8 cellular contexts compared by ENCODE assay signal in the genomic region with DNA sequence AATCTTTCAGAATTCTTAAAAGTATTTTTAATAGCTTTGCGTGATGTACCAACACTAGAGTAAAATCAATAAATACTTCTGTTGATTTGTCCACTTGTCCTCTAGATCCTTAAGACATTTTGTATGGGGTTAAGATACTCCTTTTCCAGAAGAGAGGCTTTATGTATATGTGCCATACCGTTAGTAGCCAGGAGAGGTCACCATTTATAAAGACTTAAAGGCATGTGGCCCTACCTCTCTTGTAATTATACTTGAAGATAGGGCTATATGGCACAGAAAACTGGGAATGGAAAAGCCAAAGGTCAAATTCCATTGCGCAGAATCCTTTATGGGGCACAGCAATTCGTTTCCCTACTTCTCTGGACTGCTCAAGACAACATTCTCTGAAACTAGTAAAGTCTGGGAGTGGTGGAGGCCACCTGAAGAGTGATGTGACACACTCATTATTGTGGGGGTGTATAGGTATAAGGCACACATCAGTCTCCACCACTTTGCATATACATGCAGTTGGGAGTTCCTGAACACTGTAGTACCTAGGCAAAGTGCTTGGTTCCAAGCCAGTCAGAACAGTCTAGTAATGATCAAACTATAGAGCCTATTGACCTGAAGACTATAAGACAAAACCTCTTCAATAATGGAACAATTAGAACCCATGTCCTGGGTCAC.
DNase-seq lines count a peak whose midpoint lies in the region; ATAC-seq and TF ChIP-seq lines count a peak whose summit lies in the region.

No MANE protein-coding gene starts in this region.

- intact Hi-C loops in naive thymus-derived CD4-positive, alpha-beta T cell (cut with micrococcal nuclease): loop anchor here (1.0 to 10.0 kb wide), 6 partner anchors 260 to 1167 kb away; partner anchors contain the start of gene MAN2A1 (in 2 of the 2)
- intact Hi-C loops in posterior vena cava (cut with DNase I): no loop called here

- H3K27me3 Mint-ChIP-seq in activated CD8-positive, alpha-beta memory T cell treated with anti-CD3 and anti-CD28 coated beads, Interleukin-2, amount 10 ng/mL, durations not matched to agents 7 days and 5 days: peaks cover 9% of the 10 kb centered on the region
- peaks cover 0 to 21% (median 13%) of the 10 kb centered on the region in 5 donors for H3K27me3 Mint-ChIP-seq in naive thymus-derived CD4-positive, alpha-beta T cell

- DNase-seq in activated CD8-positive, alpha-beta memory T cell treated with anti-CD3 and anti-CD28 coated beads, Interleukin-2, amount 10 ng/mL, durations not matched to agents 7 days and 5 days: no peak
- no peak for DNase-seq in activated CD8-positive, alpha-beta memory T cell treated with anti-CD3 and anti-CD28 coated beads, Interleukin-2, amount 50 U/mL, for 48 hours
- peak; percentile 66 for DNase-seq in Jurkat, Clone E6-1 (ENCODE audit: low read depth, low spot score)
- no peak for DNase-seq in RWPE2 (ENCODE audit: low spot score)
- DNase-seq in epithelial cell of esophagus (ENCODE audit: low read depth): peak; percentile 69
- DNase-seq in naive thymus-derived CD4-positive, alpha-beta T cell: peak in 5 of 9 donors; percentile 4 to 29 (median 16)
- DNase-seq in posterior vena cava (ENCODE audit: low spot score): no peak

- no peak overlapping the region for H3K4me3 Mint-ChIP-seq in activated CD8-positive, alpha-beta memory T cell treated with anti-CD3 and anti-CD28 coated beads, Interleukin-2, amount 10 ng/mL, durations not matched to agents 7 days and 5 days
- H3K4me3 Mint-ChIP-seq in naive thymus-derived CD4-positive, alpha-beta T cell: no peak overlapping the region

- H3K27ac Mint-ChIP-seq in activated CD8-positive, alpha-beta memory T cell treated with anti-CD3 and anti-CD28 coated beads, Interleukin-2, amount 10 ng/mL, durations not matched to agents 7 days and 5 days: no peak overlapping the region
- H3K27ac Mint-ChIP-seq in naive thymus-derived CD4-positive, alpha-beta T cell: no peak overlapping the region

- TF ChIP-seq CTCF in RWPE2 (IDR thresholded peaks at IDR 0.05; ENCODE audit: poor library complexity, severe bottlenecking) (peak; percentile 88), epithelial cell of esophagus (IDR thresholded peaks at IDR 0.05; ENCODE audit: insufficient read depth, low read depth, low read length, missing control alignments) (peak; percentile 72)

- POLR2A ChIA-PET in naive thymus-derived CD4-positive, alpha-beta T cell (lab: Charles Lee): no interaction called here

- ATAC-seq in activated CD8-positive, alpha-beta memory T cell treated with anti-CD3 and anti-CD28 coated beads, Interleukin-2, amount 10 ng/mL, durations not matched to agents 7 days and 5 days: peak; percentile 64
- peak; percentile 48 for ATAC-seq in GM21786 (IDR thresholded peaks at IDR 0.05; ENCODE audit: unreplicated experiment)
- ATAC-seq in RWPE2 (ENCODE audit: low read depth): peak; percentile 90
- ATAC-seq in naive thymus-derived CD4-positive, alpha-beta T cell: peak; percentile 73

- CTCF ChIA-PET in activated CD8-positive, alpha-beta memory T cell treated with anti-CD3 and anti-CD28 coated beads, Interleukin-2, amount 10 ng/mL, durations not matched to agents 7 days and 5 days (lab: Charles Lee): no interaction called here
- CTCF ChIA-PET in naive thymus-derived CD4-positive, alpha-beta T cell (lab: Charles Lee): no interaction called here

- peaks cover 6% of the 10 kb centered on the region for H3K9me3 Mint-ChIP-seq in activated CD8-positive, alpha-beta memory T cell treated with anti-CD3 and anti-CD28 coated beads, Interleukin-2, amount 10 ng/mL, durations not matched to agents 7 days and 5 days (ENCODE audit: low read depth)
- peaks cover under 1 to 10% (median 7%) of the 10 kb centered on the region in 11 donors for H3K9me3 Mint-ChIP-seq in naive thymus-derived CD4-positive, alpha-beta T cell

- peaks cover 2% of the 10 kb centered on the region for H3K36me3 Mint-ChIP-seq in activated CD8-positive, alpha-beta memory T cell treated with anti-CD3 and anti-CD28 coated beads, Interleukin-2, amount 10 ng/mL, durations not matched to agents 7 days and 5 days
- H3K36me3 Mint-ChIP-seq in naive thymus-derived CD4-positive, alpha-beta T cell: peaks cover 0 to 11% (median 0%) of the 10 kb centered on the region in 5 donors

- no peaks in the 10 kb centered on the region for H3K4me1 ChIP-seq in RWPE2 (ENCODE audit: insufficient read depth, poor library complexity, severe bottlenecking)
- H3K4me1 ChIP-seq in naive thymus-derived CD4-positive, alpha-beta T cell (ENCODE audit: control insufficient read depth in 2 of 2, insufficient read depth in 2 of 2, low read length in 2 of 2): no peaks in the 10 kb centered on the region

- no peaks in the 10 kb centered on the region for H3K36me3 ChIP-seq in RWPE2 (ENCODE audit: low read depth)
- no peaks in the 10 kb centered on the region for H3K36me3 ChIP-seq in naive thymus-derived CD4-positive, alpha-beta T cell (ENCODE audit: control insufficient read depth in 2 of 3, insufficient read depth in 3 of 3, low read length in 3 of 3)

- no peak overlapping the region for H3K27ac ChIP-seq in RWPE2 (ENCODE audit: poor library complexity, severe bottlenecking)
- no peak overlapping the region for H3K27ac ChIP-seq in naive thymus-derived CD4-positive, alpha-beta T cell (ENCODE audit: low read depth, low read length)

- H3K9me3 ChIP-seq in RWPE2 (ENCODE audit: severe bottlenecking): no peaks in the 10 kb centered on the region
- no peaks in the 10 kb centered on the region for H3K9me3 ChIP-seq in naive thymus-derived CD4-positive, alpha-beta T cell (ENCODE audit: control insufficient read depth in 2 of 3, low read length in 3 of 3)

- peaks cover 6% of the 10 kb centered on the region for H3K27me3 ChIP-seq in RWPE2 (ENCODE audit: insufficient read depth, poor library complexity, severe bottlenecking)
- H3K27me3 ChIP-seq in naive thymus-derived CD4-positive, alpha-beta T cell (ENCODE audit: control insufficient read depth in 2 of 2, insufficient read depth in 2 of 2, low read length in 2 of 2): no peaks in the 10 kb centered on the region

- H3K4me3 ChIP-seq in Jurkat, Clone E6-1 (ENCODE audit: low read length): no peak overlapping the region
- no peak overlapping the region for H3K4me3 ChIP-seq in RWPE2 (ENCODE audit: severe bottlenecking)
- H3K4me3 ChIP-seq in epithelial cell of esophagus (ENCODE audit: low read length): no peak overlapping the region
- no peak overlapping the region for H3K4me3 ChIP-seq in naive thymus-derived CD4-positive, alpha-beta T cell (ENCODE audit: low read length)

- H3K4me1 Mint-ChIP-seq in activated CD8-positive, alpha-beta memory T cell treated with anti-CD3 and anti-CD28 coated beads, Interleukin-2, amount 10 ng/mL, durations not matched to agents 7 days and 5 days: no peaks in the 10 kb centered on the region
- peaks cover 0 to 3% (median 0%) of the 10 kb centered on the region in 7 donors for H3K4me1 Mint-ChIP-seq in naive thymus-derived CD4-positive, alpha-beta T cell

Comparison
In these comparisons a context has a peak if more than half of its experiments do, and no peak if none do; other contexts are left out.
1. DNase-seq: peak in Jurkat, Clone E6-1 (single experiment), epithelial cell of esophagus (single experiment) and naive thymus-derived CD4-positive, alpha-beta T cell (5 of 9); none in activated CD8-positive, alpha-beta memory T cell treated with anti-CD3 and anti-CD28 coated beads, Interleukin-2, amount 10 ng/mL, durations not matched to agents 7 days and 5 days (single experiment), activated CD8-positive, alpha-beta memory T cell treated with anti-CD3 and anti-CD28 coated beads, Interleukin-2, amount 50 U/mL, for 48 hours (single experiment), RWPE2 (single experiment) and posterior vena cava (single experiment).
2. intact Hi-C loops: an anchor here in naive thymus-derived CD4-positive, alpha-beta T cell (1.0 to 10.0 kb wide); none called in posterior vena cava.
3. Peak in every context shown above with its lines, with median percentiles within 50 percentile points of each other: ATAC-seq.